In the genomic region with DNA sequence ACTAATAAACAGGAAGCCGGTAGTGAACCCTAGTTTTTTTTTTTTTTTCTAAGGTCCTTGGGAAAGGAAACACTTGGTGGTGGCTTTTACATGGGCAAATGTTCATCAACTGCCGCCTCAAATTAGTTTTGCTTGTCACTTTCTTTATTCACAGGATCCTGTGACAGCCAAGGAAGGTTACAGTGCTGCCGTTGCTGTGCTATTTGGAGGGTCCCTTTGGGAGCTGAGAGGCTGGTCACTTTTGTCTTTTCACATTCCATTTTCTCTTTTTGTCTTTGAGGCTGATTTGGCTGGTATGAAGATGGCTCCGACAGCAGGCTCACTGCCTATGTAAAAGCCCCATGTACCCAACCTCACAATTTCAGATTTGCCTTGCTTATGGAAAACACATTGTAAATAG, we compare ENCODE assay signal across 14 cellular contexts.
"Had no signal": no experiment of that assay in that cellular context is flagged by ENCODE, and none has a peak within 500 bp of the region (broad histone marks: within the 10 kb centered on the region; RNA-seq: fewer than 3 reads in every experiment).

No MANE protein-coding gene starts in this region.

- H3K4me3 Mint-ChIP-seq: activated CD4-positive, alpha-beta memory T cell treated with anti-CD3 and anti-CD28 coated beads, Interleukin-2, amount 10 ng/mL, durations not matched to agents 7 days and 5 days; activated naive CD8-positive, alpha-beta T cell treated with anti-CD3 and anti-CD28 coated beads, Interleukin-2, amount 50 U/mL, for 24 hours; T-helper 2 cell treated with Interferon-gamma antibody and Interleukin-4, amounts not matched to agents 5 μg/mL and 100 μg/mL, for 36 hours had no signal

- H3K4me3 ChIP-seq: ascending aorta, suprapubic skin, upper lobe of left lung had no signal

- H3K4me1 ChIP-seq: ascending aorta had no signal

- H3K27ac ChIP-seq: ascending aorta, foreskin keratinocyte had no signal

- H3K4me1 Mint-ChIP-seq: activated CD4-positive, alpha-beta memory T cell treated with anti-CD3 and anti-CD28 coated beads, Interleukin-2, amount 10 ng/mL, durations not matched to agents 7 days and 5 days; activated naive CD8-positive, alpha-beta T cell treated with anti-CD3 and anti-CD28 coated beads, Interleukin-2, amount 50 U/mL, for 24 hours had no signal

- H3K27ac Mint-ChIP-seq: activated CD4-positive, alpha-beta memory T cell treated with anti-CD3 and anti-CD28 coated beads, Interleukin-2, amount 10 ng/mL, durations not matched to agents 7 days and 5 days; activated naive CD8-positive, alpha-beta T cell treated with anti-CD3 and anti-CD28 coated beads, Interleukin-2, amount 50 U/mL, for 24 hours; T-helper 2 cell treated with Interferon-gamma antibody and Interleukin-4, amounts not matched to agents 5 μg/mL and 100 μg/mL, for 36 hours had no signal

- DNase-seq: activated CD4-positive, alpha-beta memory T cell treated with anti-CD3 and anti-CD28 coated beads, Interleukin-2, amount 10 ng/mL, durations not matched to agents 7 days and 5 days; activated naive CD4-positive, alpha-beta T cell treated with Interleukin-2 at 50 U/mL for 16 hours; activated naive CD8-positive, alpha-beta T cell treated with anti-CD3 and anti-CD28 coated beads, Interleukin-2, amount 50 U/mL, for 24 hours; foreskin keratinocyte; kidney; left ventricle myocardium superior; mesenchymal stem cell; stimulated activated CD4-positive, alpha-beta T cell treated with anti-CD3 and anti-CD28 coated beads, Interleukin-4, amount 100 ng/mL, for 1 hour; stimulated activated CD8-positive, alpha-beta memory T cell treated with anti-CD3 and anti-CD28 coated beads, Interleukin-4, amount 100 ng/mL, for 48 hours; stimulated activated naive CD8-positive, alpha-beta T cell treated with anti-CD3 and anti-CD28 coated beads, Interleukin-15, Interleukin-2, amounts not matched to agents 100 U/mL and 50 U/mL, for 24 hours had no signal

- ATAC-seq: activated naive CD8-positive, alpha-beta T cell treated with anti-CD3 and anti-CD28 coated beads, Interleukin-2, amount 50 U/mL, for 24 hours; foreskin keratinocyte; stimulated activated naive CD8-positive, alpha-beta T cell treated with anti-CD3 and anti-CD28 coated beads, Interleukin-15, Interleukin-2, amounts not matched to agents 100 U/mL and 50 U/mL, for 24 hours had no signal

- H3K36me3 ChIP-seq: ascending aorta, suprapubic skin, upper lobe of left lung had no signal

- H3K27me3 Mint-ChIP-seq: activated CD4-positive, alpha-beta memory T cell treated with anti-CD3 and anti-CD28 coated beads, Interleukin-2, amount 10 ng/mL, durations not matched to agents 7 days and 5 days; activated naive CD8-positive, alpha-beta T cell treated with anti-CD3 and anti-CD28 coated beads, Interleukin-2, amount 50 U/mL, for 24 hours had no signal

- H3K9me3 ChIP-seq: ascending aorta, suprapubic skin, upper lobe of left lung had no signal

- H3K27me3 ChIP-seq: ascending aorta, foreskin keratinocyte, suprapubic skin, upper lobe of left lung had no signal

- H3K9me3 Mint-ChIP-seq: activated CD4-positive, alpha-beta memory T cell treated with anti-CD3 and anti-CD28 coated beads, Interleukin-2, amount 10 ng/mL, durations not matched to agents 7 days and 5 days; activated naive CD8-positive, alpha-beta T cell treated with anti-CD3 and anti-CD28 coated beads, Interleukin-2, amount 50 U/mL, for 24 hours; T-helper 2 cell treated with Interferon-gamma antibody and Interleukin-4, amounts not matched to agents 5 μg/mL and 100 μg/mL, for 36 hours had no signal
